In genomic region chrX:42362219-42362618, GRCh38 we compare ENCODE assay signal across 9 cellular contexts.
"Had no signal": no experiment of that assay in that cellular context is flagged by ENCODE, and none has a peak within 500 bp of the region (broad histone marks: within the 10 kb centered on the region; RNA-seq: fewer than 3 reads in every experiment).

No MANE protein-coding gene starts in this region.

- H3K27ac ChIP-seq: GM23248, KMS-11 had no signal

- DNase-seq: GM23248, GOT3, H9, HCEC 1CT, Karpas-422, KBM-7 had no signal

- H2AFZ ChIP-seq: GM23248 had no signal

- H3K9ac ChIP-seq: GM23248, KMS-11 had no signal

- FAIRE-seq: H54, HTR-8/SVneo had no signal

- H3K4me2 ChIP-seq: KMS-11 had no signal

- H3K4me3 ChIP-seq: GM23248 had no signal
